In genomic region chr12:12461281-12461922, GRCh38 we compare ENCODE assay signal across 17 cellular contexts.
A peak's percentile ranks its signal among the peaks of the same experiment; 100 is the strongest.
DNase-seq lines count a peak whose midpoint lies in the region; ATAC-seq and TF ChIP-seq lines count a peak whose summit lies in the region.
"Had no signal": no experiment of that assay in that cellular context is flagged by ENCODE, and none has a peak within 500 bp of the region (broad histone marks: within the 10 kb centered on the region; RNA-seq: fewer than 3 reads in every experiment).

No MANE protein-coding gene starts in this region.

- ATAC-seq in HG03354 (IDR thresholded peaks at IDR 0.05; ENCODE audit: poor library complexity, severe bottlenecking, unreplicated experiment), result no peak

- no peaks in the 10 kb centered on the region for H3K9me3 Mint-ChIP-seq in T-helper 1 cell treated with Interleukin-12 subunit alpha and Interleukin-12 subunit beta and Interleukin-4 antibody, amounts not matched to agents 30 μg/mL and 1 μg/mL, for 36 hours

- in situ Hi-C loops in brain microvascular endothelial cell (cut with HindIII; ENCODE audit: low pct_ligation_motif_present, low sequenced_read_pairs), result no loop called here

- H3K27me3 Mint-ChIP-seq in T-helper 1 cell treated with Interleukin-12 subunit alpha and Interleukin-12 subunit beta and Interleukin-4 antibody, amounts not matched to agents 30 μg/mL and 1 μg/mL, for 36 hours (ENCODE audit: low read depth), result no peaks in the 10 kb centered on the region

- H3K9me3 ChIP-seq in left ventricle myocardium inferior (replicated peaks), result no peaks in the 10 kb centered on the region
- H3K9me3 ChIP-seq: sigmoid colon, upper lobe of left lung had no signal

- peaks cover 48% of the 10 kb centered on the region for H3K4me1 Mint-ChIP-seq in T-helper 1 cell treated with Interleukin-12 subunit alpha and Interleukin-12 subunit beta and Interleukin-4 antibody, amounts not matched to agents 30 μg/mL and 1 μg/mL, for 36 hours (ENCODE audit: low read depth)

- DNase-seq in NCI-H2107 treated with DMSO at 0.1 percent for 48 hours (lab: John Stamatoyannopoulos, UW; ENCODE audit: unreplicated experiment), result peak; percentile 25
- DNase-seq in NCI-H2107 (lab: John Stamatoyannopoulos, UW), result no peak
- peak; percentile 32 for DNase-seq in activated naive CD4-positive, alpha-beta T cell treated with anti-CD3 and anti-CD28 coated beads, Interleukin-2, amount 50 U/mL, for 16 hours
- peak; percentile 50 to 58 for DNase-seq in stimulated activated CD4-positive, alpha-beta T cell treated with anti-CD3 and anti-CD28 coated beads, Interleukin-2, amount 100 ng/mL, for 24 hours
- no peak for DNase-seq in brain microvascular endothelial cell
- DNase-seq in left ventricle myocardium inferior, result no peak
- DNase-seq: caudate nucleus; DMS153; effector CD4-positive, alpha-beta T cell; NCI-H1694; NCI-H446; SHP77; sigmoid colon; upper lobe of left lung had no signal

- H3K27ac Mint-ChIP-seq in T-helper 1 cell treated with Interleukin-12 subunit alpha and Interleukin-12 subunit beta and Interleukin-4 antibody, amounts not matched to agents 30 μg/mL and 1 μg/mL, for 36 hours, result peak overlapping the region; percentile 86

- no peak for TF ChIP-seq CTCF in brain microvascular endothelial cell (IDR thresholded peaks at IDR 0.05; ENCODE audit: low read depth, low read length, missing control alignments)
- no peak for TF ChIP-seq CTCF in left ventricle myocardium inferior (IDR thresholded peaks at IDR 0.05; ENCODE audit: borderline replicate concordance)

- H3K27ac ChIP-seq in brain microvascular endothelial cell, result no peak overlapping the region
- H3K27ac ChIP-seq in left ventricle myocardium inferior (replicated peaks), result no peak overlapping the region
- H3K27ac ChIP-seq: 22Rv1, sigmoid colon, upper lobe of left lung had no signal

- H3K4me1 ChIP-seq in left ventricle myocardium inferior, result no peaks in the 10 kb centered on the region

- H3K4me3 ChIP-seq in brain microvascular endothelial cell (ENCODE audit: low read depth, low read length), result no peak overlapping the region
- H3K4me3 ChIP-seq in left ventricle myocardium inferior, result no peak overlapping the region
- H3K4me3 ChIP-seq: sigmoid colon, upper lobe of left lung had no signal

- peak overlapping the region; percentile 67 for H3K4me3 Mint-ChIP-seq in T-helper 1 cell treated with Interleukin-12 subunit alpha and Interleukin-12 subunit beta and Interleukin-4 antibody, amounts not matched to agents 30 μg/mL and 1 μg/mL, for 36 hours

- H3K27me3 ChIP-seq in brain microvascular endothelial cell (replicated peaks) (no peaks in the 10 kb centered on the region), left ventricle myocardium inferior (ENCODE audit: low read depth) (no peaks in the 10 kb centered on the region)
- H3K27me3 ChIP-seq: sigmoid colon, upper lobe of left lung had no signal

- peaks cover 11% of the 10 kb centered on the region for H3K36me3 Mint-ChIP-seq in T-helper 1 cell treated with Interleukin-12 subunit alpha and Interleukin-12 subunit beta and Interleukin-4 antibody, amounts not matched to agents 30 μg/mL and 1 μg/mL, for 36 hours (ENCODE audit: low read depth)

- intact Hi-C loops in left ventricle myocardium inferior (cut with micrococcal nuclease), result no loop called here

- no peaks in the 10 kb centered on the region for H3K36me3 ChIP-seq in brain microvascular endothelial cell (replicated peaks)
- peaks cover 15% of the 10 kb centered on the region for H3K36me3 ChIP-seq in left ventricle myocardium inferior

Comparison
In these comparisons a context has a peak if more than half of its experiments do, and no peak if none do; other contexts are left out.
1. DNase-seq: peak in NCI-H2107 treated with DMSO at 0.1 percent for 48 hours (single experiment), activated naive CD4-positive, alpha-beta T cell treated with anti-CD3 and anti-CD28 coated beads, Interleukin-2, amount 50 U/mL, for 16 hours (single experiment) and stimulated activated CD4-positive, alpha-beta T cell treated with anti-CD3 and anti-CD28 coated beads, Interleukin-2, amount 100 ng/mL, for 24 hours (2 of 2); none in NCI-H2107 (single experiment), brain microvascular endothelial cell (single experiment) and left ventricle myocardium inferior (single experiment).